8 cellular contexts compared by ENCODE assay signal in the genomic region with DNA sequence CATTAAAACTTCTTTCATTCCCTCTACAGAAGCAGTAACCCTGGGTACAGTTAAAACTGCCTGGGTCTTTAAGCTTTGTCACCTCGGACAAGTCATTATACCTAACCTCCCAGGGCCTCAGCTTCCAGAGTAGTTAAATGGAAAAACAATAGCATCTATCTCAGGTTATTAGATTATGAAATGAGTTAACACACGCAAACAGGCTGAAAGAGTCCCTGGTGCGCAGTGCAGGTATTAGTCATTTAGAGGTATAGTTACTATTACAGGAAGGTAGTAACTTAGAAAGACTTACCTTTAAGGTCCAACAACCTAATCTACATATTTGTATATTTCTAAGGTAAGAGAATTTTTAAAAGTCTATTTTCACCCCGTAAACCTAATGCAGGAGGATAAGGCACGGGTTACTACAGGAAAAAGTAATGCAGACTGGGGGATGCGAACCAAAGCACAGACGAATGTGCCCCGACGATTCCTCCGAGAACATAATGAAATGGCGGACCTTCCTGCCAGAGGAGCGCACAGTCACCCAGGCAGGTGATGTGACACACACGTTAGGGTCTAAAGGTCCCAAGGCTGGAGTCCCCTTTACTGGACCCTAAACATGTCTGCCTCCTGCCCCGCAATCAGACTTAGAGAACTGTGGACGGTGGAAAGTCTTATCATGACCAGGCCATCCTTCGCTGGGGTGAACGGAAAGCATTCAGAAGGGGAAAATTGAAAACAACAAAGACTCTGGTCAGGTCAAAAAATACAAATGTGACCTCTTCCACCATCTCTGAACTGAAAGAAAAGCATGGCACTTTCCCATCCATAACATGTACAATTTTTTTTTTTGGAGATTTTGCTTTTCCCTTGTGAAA. TPM values are rescaled to one million over a fixed set of nuclear protein-coding genes. Genes with fewer than 3 reads are reported as not detected.
DNase-seq lines count a peak whose midpoint lies in the region; ATAC-seq and TF ChIP-seq lines count a peak whose summit lies in the region.

No MANE protein-coding gene starts in this region.

- peaks cover 60% of the 10 kb centered on the region for H3K79me2 ChIP-seq in MM.1S (ENCODE audit: low read length)

- H3K27ac ChIP-seq in MM.1S (ENCODE audit: low read length), result peak overlapping the region; percentile 86

- H3K4me1 ChIP-seq in MM.1S (ENCODE audit: low read length), result peaks cover 7% of the 10 kb centered on the region

- H3K27ac Mint-ChIP-seq in activated naive CD4-positive, alpha-beta T cell treated with anti-CD3 and anti-CD28 coated beads, Interleukin-2, amount 50 U/mL, for 72 hours, result peak overlapping the region; percentile 98 to 100

- no peak for TF ChIP-seq CTCF in MM.1S (IDR thresholded peaks at IDR 0.05; ENCODE audit: low read length)

- H3K9me3 ChIP-seq in MM.1S (replicated peaks; ENCODE audit: insufficient read depth, low read length) (no peaks in the 10 kb centered on the region), iPS-18c (ENCODE audit: control insufficient read depth, insufficient read depth, low read length) (peaks cover 2% of the 10 kb centered on the region)

- H4K20me1 ChIP-seq in MM.1S (ENCODE audit: insufficient read depth, low read length), result peaks cover 29% of the 10 kb centered on the region

- peak; percentile 23 for DNase-seq in EL
- peak; percentile 38 for DNase-seq in MM.1S
- DNase-seq in activated naive CD4-positive, alpha-beta T cell treated with anti-CD3 and anti-CD28 coated beads, Interleukin-2, amount 50 U/mL, for 72 hours (ENCODE audit: low spot score in 2 of 2), result peak in 1 of 2 donors; percentile 65
- DNase-seq in stimulated activated CD4-positive, alpha-beta T cell treated with anti-CD3 and anti-CD28 coated beads, Interleukin-12 subunit alpha, Interleukin-12 subunit beta, amount 100 ng/mL, for 48 hours (ENCODE audit: low read depth in 2 of 3, low spot score in 1 of 3), result peak in 2 of 3 donors; percentile 28 to 46
- no peak for DNase-seq in NCI-H345 (lab: John Stamatoyannopoulos, UW)
- DNase-seq in NCI-H1694 (lab: John Stamatoyannopoulos, UW), result no peak

- peaks cover 38 to 40% of the 10 kb centered on the region in 2 donors for H3K36me3 Mint-ChIP-seq in activated naive CD4-positive, alpha-beta T cell treated with anti-CD3 and anti-CD28 coated beads, Interleukin-2, amount 50 U/mL, for 72 hours

- H2AFZ ChIP-seq in MM.1S (ENCODE audit: low read length), result no peak overlapping the region

- ATAC-seq in activated naive CD4-positive, alpha-beta T cell treated with anti-CD3 and anti-CD28 coated beads, Interleukin-2, amount 50 U/mL, for 72 hours, result peak; percentile 38 to 47
- no peak for ATAC-seq in GM21515 (IDR thresholded peaks at IDR 0.05; ENCODE audit: unreplicated experiment)

- H3K9me2 ChIP-seq in MM.1S (replicated peaks; ENCODE audit: insufficient read depth, low read length), result no peaks in the 10 kb centered on the region

- H3K9ac ChIP-seq in MM.1S (ENCODE audit: low read length), result peak overlapping the region; percentile 98

- peak overlapping the region; percentile 76 for H3K4me2 ChIP-seq in MM.1S (ENCODE audit: low read depth, low read length)

- no peaks in the 10 kb centered on the region for H3K9me3 Mint-ChIP-seq in activated naive CD4-positive, alpha-beta T cell treated with anti-CD3 and anti-CD28 coated beads, Interleukin-2, amount 50 U/mL, for 72 hours

- H3F3A ChIP-seq in MM.1S (ENCODE audit: insufficient read depth, low read length), result peaks cover 40% of the 10 kb centered on the region

- H3K4me3 ChIP-seq in MM.1S (ENCODE audit: low read length) (peak overlapping the region; percentile 98), iPS-18c (ENCODE audit: insufficient read depth, low read depth, low read length) (peak overlapping the region; percentile 60)

- H3K27me3 ChIP-seq in MM.1S (replicated peaks; ENCODE audit: insufficient read depth, low read length), result no peaks in the 10 kb centered on the region

- H3K36me3 ChIP-seq in MM.1S (replicated peaks; ENCODE audit: insufficient read depth, low read length), result no peaks in the 10 kb centered on the region

RNA-seq across cellular contexts. Expression of a gene that starts 1.3 kb away (rescaled TPM):
- 100 to 1,000 TPM; 287 to 318 TPM for total RNA-seq in activated naive CD4-positive, alpha-beta T cell treated with anti-CD3 and anti-CD28 coated beads, Interleukin-2, amount 50 U/mL, for 72 hours

Comparison
In these comparisons a context has a peak if more than half of its experiments do, and no peak if none do; other contexts are left out.
1. DNase-seq: peak in EL (single experiment), MM.1S (single experiment) and stimulated activated CD4-positive, alpha-beta T cell treated with anti-CD3 and anti-CD28 coated beads, Interleukin-12 subunit alpha, Interleukin-12 subunit beta, amount 100 ng/mL, for 48 hours (2 of 3); none in NCI-H345 (single experiment) and NCI-H1694 (single experiment).